ENCODE assay signal across 13 cellular contexts in the genomic region with DNA sequence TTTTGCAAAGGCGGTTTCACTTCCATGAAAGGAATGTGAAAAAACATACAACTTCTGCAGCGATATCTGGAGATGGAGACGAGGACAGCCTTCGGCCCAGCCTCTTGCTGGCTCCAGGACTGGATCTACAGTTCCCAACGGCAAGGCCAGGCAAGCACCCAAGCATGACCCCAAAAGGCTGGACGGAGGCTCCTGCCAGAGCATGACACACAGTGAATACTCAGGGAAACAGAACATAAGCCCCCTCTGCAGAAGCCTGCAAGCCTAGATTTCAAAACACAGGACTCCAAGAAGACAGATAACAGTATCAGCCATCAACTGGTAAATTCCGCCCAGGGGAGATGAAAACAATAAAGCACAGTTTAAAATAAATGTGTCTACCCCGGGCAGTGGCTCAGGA. TPM values are rescaled to one million over a fixed set of nuclear protein-coding genes. Genes with fewer than 3 reads are reported as not detected.
DNase-seq lines count a peak whose midpoint lies in the region; ATAC-seq, FAIRE-seq and TF ChIP-seq lines count a peak whose summit lies in the region.
"Had no signal": no experiment of that assay in that cellular context is flagged by ENCODE, and none has a peak within 500 bp of the region (broad histone marks: within the 10 kb centered on the region; RNA-seq: fewer than 3 reads in every experiment).

No MANE protein-coding gene starts in this region.

- peak overlapping the region; percentile 49 to 90 for H3K4me3 Mint-ChIP-seq in activated T-cell treated with anti-CD3 and anti-CD28 coated beads, Interleukin-2, amount 50 U/mL, for 72 hours
- H3K4me3 Mint-ChIP-seq in activated T-helper 2 cell treated with anti-CD3 and anti-CD28 coated beads, Interferon-gamma antibody, Interleukin-2, Interleukin-4, amounts not matched to agents 10 μg/mL and 5 μg/mL and 100 μg/mL, durations not matched to agents 14 hours and 24 hours and 36 hours (ENCODE audit: low read depth): peak overlapping the region; percentile 28
- H3K4me3 Mint-ChIP-seq in stimulated activated naive CD8-positive, alpha-beta T cell treated with anti-CD3 and anti-CD28 coated beads, Interleukin-15, amount 100 ng/mL, for 72 hours: peak overlapping the region; percentile 93 to 96

- H3K36me3 Mint-ChIP-seq in activated T-cell treated with anti-CD3 and anti-CD28 coated beads, Interleukin-2, amount 50 U/mL, for 72 hours (ENCODE audit: insufficient read depth in 2 of 2): peaks cover 16 to 38% of the 10 kb centered on the region in 2 donors
- peaks cover 70% of the 10 kb centered on the region for H3K36me3 Mint-ChIP-seq in activated T-helper 2 cell treated with anti-CD3 and anti-CD28 coated beads, Interferon-gamma antibody, Interleukin-2, Interleukin-4, amounts not matched to agents 10 μg/mL and 5 μg/mL and 100 μg/mL, durations not matched to agents 14 hours and 24 hours and 36 hours (ENCODE audit: low read depth)

- H3K27ac Mint-ChIP-seq in activated T-cell treated with anti-CD3 and anti-CD28 coated beads, Interleukin-2, amount 50 U/mL, for 72 hours: no peak overlapping the region
- H3K27ac Mint-ChIP-seq in activated T-helper 2 cell treated with anti-CD3 and anti-CD28 coated beads, Interferon-gamma antibody, Interleukin-2, Interleukin-4, amounts not matched to agents 10 μg/mL and 5 μg/mL and 100 μg/mL, durations not matched to agents 14 hours and 24 hours and 36 hours: no peak overlapping the region
- H3K27ac Mint-ChIP-seq in stimulated activated naive CD8-positive, alpha-beta T cell treated with anti-CD3 and anti-CD28 coated beads, Interleukin-15, amount 100 ng/mL, for 72 hours: no peak overlapping the region

- WGBS in lower leg skin, 2 donors: 59 to 66% methylated on average over 8 of the region's 8 CpGs
- WGBS in small intestine, 3 donors: 69 to 83% (median 80%) methylated on average over 8 of the region's 8 CpGs

- intact Hi-C loops in activated T-helper 2 cell treated with anti-CD3 and anti-CD28 coated beads, Interferon-gamma antibody, Interleukin-2, Interleukin-4, amounts not matched to agents 10 μg/mL and 5 μg/mL and 100 μg/mL, durations not matched to agents 14 hours and 24 hours and 36 hours (cut with micrococcal nuclease): no loop called here
- intact Hi-C loops in lower leg skin (cut with DNase I; ENCODE audit: low total_unique reads): no loop called here

- ATAC-seq in activated T-cell treated with anti-CD3 and anti-CD28 coated beads, Interleukin-2, amount 50 U/mL, for 72 hours (replicated peaks in 1 of 2): no peak
- no peak for ATAC-seq in stimulated activated naive CD8-positive, alpha-beta T cell treated with anti-CD3 and anti-CD28 coated beads, Interleukin-15, amount 100 ng/mL, for 72 hours
- ATAC-seq: pancreas had no signal

- no peak for FAIRE-seq in small intestine (lab: Jason Lieb, UNC)
- FAIRE-seq: bronchial epithelial cell, pancreas had no signal

- no peak for DNase-seq in activated T-cell treated with anti-CD3 and anti-CD28 coated beads, Interleukin-2, amount 50 U/mL, for 72 hours
- DNase-seq in activated T-cell treated with anti-CD3 and anti-CD28 coated beads for 4 hours (no peak), right atrium auricular region (ENCODE audit: low spot score) (peak; percentile 78), lower leg skin (ENCODE audit: low spot score in 2 of 2) (no peak), NCI-H2196 (lab: John Stamatoyannopoulos, UW; ENCODE audit: unreplicated experiment) (no peak), small intestine (no peak)
- no peak for DNase-seq in activated T-helper 2 cell treated with anti-CD3 and anti-CD28 coated beads, Interferon-gamma antibody, Interleukin-2, Interleukin-4, amounts not matched to agents 10 μg/mL and 5 μg/mL and 100 μg/mL, durations not matched to agents 14 hours and 24 hours and 36 hours (ENCODE audit: low spot score)
- no peak for DNase-seq in stimulated activated naive CD8-positive, alpha-beta T cell treated with anti-CD3 and anti-CD28 coated beads, Interleukin-15, amount 100 ng/mL, for 72 hours
- DNase-seq: activated CD8-positive, alpha-beta memory T cell treated with anti-CD3 and anti-CD28 coated beads, Interleukin-2, amount 50 U/mL, for 4 hours; kidney glomerular epithelial cell; pancreas; substantia nigra had no signal

- H3K9me3 ChIP-seq in right atrium auricular region: no peaks in the 10 kb centered on the region
- no peaks in the 10 kb centered on the region for H3K9me3 ChIP-seq in small intestine (ENCODE audit: control insufficient read depth, low read depth)
- H3K9me3 ChIP-seq: pancreas had no signal

- no peak for TF ChIP-seq POLR2A in lower leg skin (IDR thresholded peaks at IDR 0.05)

- H3K4me3 ChIP-seq in right atrium auricular region (no peak overlapping the region), lower leg skin (ENCODE audit: low read depth, poor library complexity, severe bottlenecking) (no peak overlapping the region), small intestine (ENCODE audit: low read depth in 1 of 2, low read length in 2 of 2) (no peak overlapping the region)
- H3K4me3 ChIP-seq: pancreas had no signal

- no peaks in the 10 kb centered on the region for H3K27me3 ChIP-seq in right atrium auricular region
- H3K27me3 ChIP-seq in small intestine (ENCODE audit: control insufficient read depth in 2 of 2, insufficient read depth in 2 of 2, low read length in 2 of 2): no peaks in the 10 kb centered on the region
- H3K27me3 ChIP-seq: pancreas had no signal

- no peaks in the 10 kb centered on the region for H3K27me3 Mint-ChIP-seq in activated T-cell treated with anti-CD3 and anti-CD28 coated beads, Interleukin-2, amount 50 U/mL, for 72 hours (ENCODE audit: low read depth)
- H3K27me3 Mint-ChIP-seq in activated T-helper 2 cell treated with anti-CD3 and anti-CD28 coated beads, Interferon-gamma antibody, Interleukin-2, Interleukin-4, amounts not matched to agents 10 μg/mL and 5 μg/mL and 100 μg/mL, durations not matched to agents 14 hours and 24 hours and 36 hours (ENCODE audit: low read depth): no peaks in the 10 kb centered on the region
- no peaks in the 10 kb centered on the region for H3K27me3 Mint-ChIP-seq in stimulated activated naive CD8-positive, alpha-beta T cell treated with anti-CD3 and anti-CD28 coated beads, Interleukin-15, amount 100 ng/mL, for 72 hours

- H3K27ac ChIP-seq in right atrium auricular region: peak overlapping the region in 1 of 2 donors; percentile 26
- no peak overlapping the region for H3K27ac ChIP-seq in small intestine (ENCODE audit: low read depth in 1 of 2, low read length in 1 of 2)
- H3K27ac ChIP-seq: pancreas had no signal

- H3K4me1 ChIP-seq in right atrium auricular region (peaks cover 0 to 43% of the 10 kb centered on the region in 2 donors), small intestine (ENCODE audit: control insufficient read depth in 2 of 2, insufficient read depth in 1 of 2, low read depth in 1 of 2, low read length in 1 of 2) (peaks cover 0 to 2% of the 10 kb centered on the region in 2 donors)

- no peak for TF ChIP-seq CTCF in right atrium auricular region (IDR thresholded peaks at IDR 0.05)
- no peak for TF ChIP-seq CTCF in lower leg skin (IDR thresholded peaks at IDR 0.05)

- H3K9me3 Mint-ChIP-seq in activated T-cell treated with anti-CD3 and anti-CD28 coated beads, Interleukin-2, amount 50 U/mL, for 72 hours: no peaks in the 10 kb centered on the region
- peaks cover 4% of the 10 kb centered on the region for H3K9me3 Mint-ChIP-seq in activated T-helper 2 cell treated with anti-CD3 and anti-CD28 coated beads, Interferon-gamma antibody, Interleukin-2, Interleukin-4, amounts not matched to agents 10 μg/mL and 5 μg/mL and 100 μg/mL, durations not matched to agents 14 hours and 24 hours and 36 hours
- no peaks in the 10 kb centered on the region for H3K9me3 Mint-ChIP-seq in stimulated activated naive CD8-positive, alpha-beta T cell treated with anti-CD3 and anti-CD28 coated beads, Interleukin-15, amount 100 ng/mL, for 72 hours

- H3K4me1 Mint-ChIP-seq in activated T-cell treated with anti-CD3 and anti-CD28 coated beads, Interleukin-2, amount 50 U/mL, for 72 hours (ENCODE audit: low read depth): peaks cover 64% of the 10 kb centered on the region
- peaks cover 55% of the 10 kb centered on the region for H3K4me1 Mint-ChIP-seq in activated T-helper 2 cell treated with anti-CD3 and anti-CD28 coated beads, Interferon-gamma antibody, Interleukin-2, Interleukin-4, amounts not matched to agents 10 μg/mL and 5 μg/mL and 100 μg/mL, durations not matched to agents 14 hours and 24 hours and 36 hours (ENCODE audit: low read depth)
- peaks cover 78% of the 10 kb centered on the region for H3K4me1 Mint-ChIP-seq in stimulated activated naive CD8-positive, alpha-beta T cell treated with anti-CD3 and anti-CD28 coated beads, Interleukin-15, amount 100 ng/mL, for 72 hours

- no peaks in the 10 kb centered on the region for H3K36me3 ChIP-seq in right atrium auricular region
- no peaks in the 10 kb centered on the region for H3K36me3 ChIP-seq in small intestine (ENCODE audit: control insufficient read depth in 2 of 2, insufficient read depth in 2 of 2, low read length in 2 of 2)
- H3K36me3 ChIP-seq: pancreas had no signal

RNA-seq across cellular contexts. Expression of a gene that starts 3.3 kb away (rescaled TPM):
- total RNA-seq in activated T-cell treated with anti-CD3 and anti-CD28 coated beads, Interleukin-2, amount 50 U/mL, for 72 hours: 1 to 10 TPM; 4.8 to 5.3 TPM
- total RNA-seq in activated T-helper 2 cell treated with anti-CD3 and anti-CD28 coated beads, Interferon-gamma antibody, Interleukin-2, Interleukin-4, amounts not matched to agents 10 μg/mL and 5 μg/mL and 100 μg/mL, durations not matched to agents 14 hours and 24 hours and 36 hours: 2.8 and 3.5 TPM in 2 replicates
- 1 to 10 TPM; 2.6 to 4.6 TPM for total RNA-seq in right atrium auricular region
- 10 to 100 TPM in 1 of 4 donors, 1 to 10 TPM in 3; 3.1 to 11.3 (median 8.5) TPM for total RNA-seq in lower leg skin
- polyA plus RNA-seq in small intestine: 10 to 100 TPM in 1 of 3 donors, 1 to 10 TPM in 2; 4.7 to 14.1 (median 7.1) TPM

RNA-seq across cellular contexts. Expression of a gene that starts 21.0 kb away (rescaled TPM):
- total RNA-seq in activated T-cell treated with anti-CD3 and anti-CD28 coated beads, Interleukin-2, amount 50 U/mL, for 72 hours: 10 to 100 TPM; 17.2 to 22.7 TPM
- total RNA-seq in activated T-helper 2 cell treated with anti-CD3 and anti-CD28 coated beads, Interferon-gamma antibody, Interleukin-2, Interleukin-4, amounts not matched to agents 10 μg/mL and 5 μg/mL and 100 μg/mL, durations not matched to agents 14 hours and 24 hours and 36 hours: 17.3 and 18.8 TPM in 2 replicates
- 1 to 10 TPM; 2.6 to 3.7 TPM for total RNA-seq in right atrium auricular region
- total RNA-seq in lower leg skin: 1 to 10 TPM; 4.8 to 6.4 (median 5.7) TPM
- polyA plus RNA-seq in small intestine: 10 to 100 TPM in 1 of 3 donors, 1 to 10 TPM in 2; 3.4 to 12.0 (median 4.6) TPM

Comparison
In these comparisons a context has a peak if more than half of its experiments do, and no peak if none do; other contexts are left out.
1. H3K4me3 Mint-ChIP-seq: peak in every context shown above with its lines; median percentile 94 in stimulated activated naive CD8-positive, alpha-beta T cell treated with anti-CD3 and anti-CD28 coated beads, Interleukin-15, amount 100 ng/mL, for 72 hours; 70 in activated T-cell treated with anti-CD3 and anti-CD28 coated beads, Interleukin-2, amount 50 U/mL, for 72 hours; 28 in activated T-helper 2 cell treated with anti-CD3 and anti-CD28 coated beads, Interferon-gamma antibody, Interleukin-2, Interleukin-4, amounts not matched to agents 10 μg/mL and 5 μg/mL and 100 μg/mL, durations not matched to agents 14 hours and 24 hours and 36 hours.